ENCODE assay signal across 8 cellular contexts in genomic region chr14:77457522-77458248, GRCh38. TPM values are rescaled to one million over a fixed set of nuclear protein-coding genes. Genes with fewer than 3 reads are reported as not detected.
DNase-seq lines count a peak whose midpoint lies in the region; ATAC-seq and TF ChIP-seq lines count a peak whose summit lies in the region.

TSS of gene AHSA1 (plus strand) at chr14:77458093. CDS start at chr14:77458190, 97 bp downstream.
TSS of gene VIPAS39 (minus strand) at chr14:77457601. CDS start at chr14:77454102, 3,499 bp downstream.

- TF ChIP-seq CTCF in CD14-positive monocyte (IDR thresholded peaks at IDR 0.05) (no peak), dorsolateral prefrontal cortex (IDR thresholded peaks at IDR 0.05 in 54 of 56, conservative IDR thresholded peaks at IDR 0.05 in 2 of 56; ENCODE audit: low read depth in 1 of 56, partially characterized antibody in 56 of 56) (peak in 27 of 56 donors; percentile 4 to 53 (median 18)), liver (IDR thresholded peaks at IDR 0.05; ENCODE audit: low read depth, low read length, missing input control) (no peak)

- H3K9me3 Mint-ChIP-seq in CD14-positive monocyte, result peaks cover 0 to 2% (median 0%) of the 10 kb centered on the region in 7 donors

- DNase-seq in CD14-positive monocyte (ENCODE audit: low spot score), result peak; percentile 96
- DNase-seq in NCI-H82 (lab: John Stamatoyannopoulos, UW), result peak; percentile 99
- peak; percentile 89 to 93 for DNase-seq in activated CD4-positive, alpha-beta T cell treated with anti-CD3 and anti-CD28 coated beads, Interleukin-2, amount 50 U/mL, for 48 hours
- peak; percentile 86 to 99 (median 98) for DNase-seq in dorsolateral prefrontal cortex
- DNase-seq in stimulated activated CD4-positive, alpha-beta T cell treated with anti-CD3 and anti-CD28 coated beads, Interleukin-4, amount 100 ng/mL, for 24 hours, result peak; percentile 96

- ATAC-seq in GM19397 (IDR thresholded peaks at IDR 0.05; ENCODE audit: unreplicated experiment) (peak; percentile 89), HG03571 (IDR thresholded peaks at IDR 0.05; ENCODE audit: unreplicated experiment) (peak; percentile 90)

- no peaks in the 10 kb centered on the region for H3K27me3 Mint-ChIP-seq in CD14-positive monocyte (ENCODE audit: low read depth in 3 of 3)

- peaks cover 25% of the 10 kb centered on the region for H3K4me1 Mint-ChIP-seq in CD14-positive monocyte

- H3K36me3 Mint-ChIP-seq in CD14-positive monocyte, result peaks cover 37 to 41% of the 10 kb centered on the region in 2 donors

- H3K4me3 Mint-ChIP-seq in CD14-positive monocyte, result peak within 1 kb of the TSS; percentile 100

- H3K9me3 ChIP-seq in liver (ENCODE audit: control insufficient read depth in 4 of 4, low read length in 3 of 4), result no peaks in the 10 kb centered on the region

- H3K27ac ChIP-seq in dorsolateral prefrontal cortex (peak within 1 kb of the TSS; percentile 80 to 100 (median 99)), liver (ENCODE audit: low read depth in 1 of 2, low read length in 2 of 2) (peak within 1 kb of the TSS; percentile 86 to 99)

- intact Hi-C loops in CD14-positive monocyte (cut with micrococcal nuclease) (loop anchor here (2.0 to 5.0 kb wide), 5 partner anchors 80 to 303 kb away; partner anchors contain the start of genes GSTZ1 (in 2 of the 2), POMT2 (in 2 of the 2), SAMD15 (in 2 of the 2) and TMED8 (in 2 of the 2)), dorsolateral prefrontal cortex (cut with DNase I) (loop anchor here (2.0 to 10.0 kb wide), 9 partner anchors 81 to 305 kb away; partner anchors contain the start of genes ALKBH1 (in 2 of the 2), SLIRP (in 2 of the 2), GSTZ1 (in 1 of the 2) and POMT2 (in 1 of the 2))

- H3K27ac Mint-ChIP-seq in CD14-positive monocyte, result peak within 1 kb of the TSS; percentile 96 to 100 (median 99)

- H3K9ac ChIP-seq in liver (ENCODE audit: low read depth in 1 of 2, low read length in 2 of 2), result peak within 1 kb of the TSS; percentile 83 to 99

- no peaks in the 10 kb centered on the region for H3K27me3 ChIP-seq in dorsolateral prefrontal cortex
- H3K27me3 ChIP-seq in liver (ENCODE audit: control insufficient read depth in 4 of 4, insufficient read depth in 4 of 4, low read length in 3 of 4), result no peaks in the 10 kb centered on the region

- H3K36me3 ChIP-seq in liver (ENCODE audit: control insufficient read depth in 4 of 4, insufficient read depth in 3 of 4, low read depth in 1 of 4, low read length in 3 of 4), result peaks cover 5 to 33% (median 29%) of the 10 kb centered on the region in 4 donors

- TF ChIP-seq RAD21 in liver (IDR thresholded peaks at IDR 0.05), result peak; percentile 22 to 47

- under 1% methylated on average over 50 of the region's 50 CpGs for WGBS in liver

- H3K4me3 ChIP-seq in dorsolateral prefrontal cortex, result peak within 1 kb of the TSS; percentile 66 to 100 (median 98)
- peak within 1 kb of the TSS; percentile 68 to 90 (median 88) for H3K4me3 ChIP-seq in liver (ENCODE audit: low read depth in 1 of 3, low read length in 3 of 3)

- peaks cover 0 to 30% (median 16%) of the 10 kb centered on the region in 4 donors for H3K4me1 ChIP-seq in liver (ENCODE audit: control insufficient read depth in 4 of 4, insufficient read depth in 4 of 4, low read length in 3 of 4)

TF ChIP-seq in liver, 16 proteins besides CTCF, POLR2A, EP300 and RAD21:
- TF ChIP-seq JUND (IDR thresholded peaks at IDR 0.05) (peak; percentile 34 to 69), SP1 (IDR thresholded peaks at IDR 0.05) (peak; percentile 68), EGR1 (IDR thresholded peaks at IDR 0.05; ENCODE audit: low read depth in 2 of 2) (peak; percentile 61 to 65), ATF3 (IDR thresholded peaks at IDR 0.05) (no peak), GABPA (IDR thresholded peaks at IDR 0.05 in 1 of 2, conservative IDR thresholded peaks at IDR 0.05 in 1 of 2) (peak; percentile 90 to 97), YY1 (IDR thresholded peaks at IDR 0.05) (peak; percentile 88), RXRA (IDR thresholded peaks at IDR 0.05) (no peak), FOXA1 (IDR thresholded peaks at IDR 0.05) (peak; percentile 9), REST (IDR thresholded peaks at IDR 0.05) (peak; percentile 89), MAX (IDR thresholded peaks at IDR 0.05) (peak; percentile 78), NR2F2 (IDR thresholded peaks at IDR 0.05) (peak; percentile 38), FOXA2 (IDR thresholded peaks at IDR 0.05) (no peak), TAF1 (conservative IDR thresholded peaks at IDR 0.05) (peak; percentile 61), HNF4G (IDR thresholded peaks at IDR 0.05) (no peak), ZBTB33 (IDR thresholded peaks at IDR 0.05) (peak; percentile 98), HNF4A (conservative IDR thresholded peaks at IDR 0.05) (peak; percentile 30 to 33)
TF ChIP-seq in liver: peak in this region for 12.

RNA-seq across cellular contexts. Expression of gene AHSA1, which starts in this region (rescaled TPM):
- 10 to 100 TPM; 59.5 to 71.5 TPM for polyA plus RNA-seq in CD14-positive monocyte
- 100 to 1,000 TPM in 119 of 120 experiments, 10 to 100 TPM in 1; 95.6 to 479 (median 192) TPM for total RNA-seq in dorsolateral prefrontal cortex
- total RNA-seq in liver, result 10 to 100 TPM; 45.8 to 80.7 TPM
- 10 to 100 TPM; 47.5 to 54.3 TPM for polyA plus RNA-seq in liver

RNA-seq across cellular contexts. Expression of gene VIPAS39, which starts in this region (rescaled TPM):
- polyA plus RNA-seq in CD14-positive monocyte (10 to 100 TPM in 1 of 2 donors, 1 to 10 TPM in 1; 8.1 to 10.8 TPM), liver (1 to 10 TPM; 5.6 to 8.0 TPM)
- total RNA-seq in dorsolateral prefrontal cortex (10 to 100 TPM; 13.2 to 25.2 (median 19.5) TPM), liver (10 to 100 TPM in 1 of 2 donors, 1 to 10 TPM in 1; 9.8 to 13.9 TPM)

Comparison
In these comparisons a context has a peak if more than half of its experiments do, and no peak if none do; other contexts are left out.
1. Peak in every context shown above with its lines: DNase-seq, ATAC-seq, H3K4me3 ChIP-seq and H3K27ac ChIP-seq.